Comparison of ENCODE assay signal across 8 cellular contexts in genomic region chr1:199041173-199041914, GRCh38.
DNase-seq lines count a peak whose midpoint lies in the region; ATAC-seq and TF ChIP-seq lines count a peak whose summit lies in the region.

No MANE protein-coding gene starts in this region.

- H3K36me3 Mint-ChIP-seq in activated naive CD4-positive, alpha-beta T cell treated with anti-CD3 and anti-CD28 coated beads for 36 hours (ENCODE audit: low read depth): no peaks in the 10 kb centered on the region
- H3K36me3 Mint-ChIP-seq in T-helper 2 cell treated with Interferon-gamma antibody and Interleukin-4, amounts not matched to agents 5 μg/mL and 100 μg/mL, for 36 hours (ENCODE audit: low read depth): peaks cover 41% of the 10 kb centered on the region

- no peaks in the 10 kb centered on the region for H3K9me3 ChIP-seq in ovary

- no peaks in the 10 kb centered on the region for H3K9me3 Mint-ChIP-seq in activated naive CD4-positive, alpha-beta T cell treated with anti-CD3 and anti-CD28 coated beads for 36 hours
- peaks cover 40% of the 10 kb centered on the region for H3K9me3 Mint-ChIP-seq in T-helper 2 cell treated with Interferon-gamma antibody and Interleukin-4, amounts not matched to agents 5 μg/mL and 100 μg/mL, for 36 hours

- no peak for TF ChIP-seq CTCF in ovary (IDR thresholded peaks at IDR 0.05)

- TF ChIP-seq EP300 in ovary (IDR thresholded peaks at IDR 0.05): no peak

- H3K27me3 ChIP-seq in ovary: no peaks in the 10 kb centered on the region

- H3K36me3 ChIP-seq in ovary: no peaks in the 10 kb centered on the region

- ATAC-seq in HG03135 (IDR thresholded peaks at IDR 0.05; ENCODE audit: unreplicated experiment): peak; percentile 99

- no peak overlapping the region for H3K4me3 ChIP-seq in ovary

- H3K4me1 ChIP-seq in ovary (ENCODE audit: insufficient read depth): no peaks in the 10 kb centered on the region

- peak overlapping the region; percentile 38 for H3K27ac Mint-ChIP-seq in activated naive CD4-positive, alpha-beta T cell treated with anti-CD3 and anti-CD28 coated beads for 36 hours
- H3K27ac Mint-ChIP-seq in T-helper 2 cell treated with Interferon-gamma antibody and Interleukin-4, amounts not matched to agents 5 μg/mL and 100 μg/mL, for 36 hours: peak overlapping the region; percentile 89

- TF ChIP-seq POLR2A in ovary (IDR thresholded peaks at IDR 0.05): no peak

- H3K4me1 Mint-ChIP-seq in activated naive CD4-positive, alpha-beta T cell treated with anti-CD3 and anti-CD28 coated beads for 36 hours (ENCODE audit: low read depth): peaks cover 20% of the 10 kb centered on the region
- peaks cover 41% of the 10 kb centered on the region for H3K4me1 Mint-ChIP-seq in T-helper 2 cell treated with Interferon-gamma antibody and Interleukin-4, amounts not matched to agents 5 μg/mL and 100 μg/mL, for 36 hours (ENCODE audit: low read depth)

- CTCF ChIA-PET in activated naive CD4-positive, alpha-beta T cell treated with anti-CD3 and anti-CD28 coated beads for 36 hours (lab: Charles Lee): interaction anchor here (0.9 to 1.2 kb wide), 2 partner anchors 28 to 123 kb away, joined by 3 read pairs; no protein-coding TSS in a partner anchor

- 9 to 24% (median 11%) methylated on average over 4 of the region's 4 CpGs for WGBS in ovary, 3 donors

- no peak overlapping the region for H3K27ac ChIP-seq in ovary

- no peaks in the 10 kb centered on the region for H3K27me3 Mint-ChIP-seq in activated naive CD4-positive, alpha-beta T cell treated with anti-CD3 and anti-CD28 coated beads for 36 hours (ENCODE audit: low read depth)
- H3K27me3 Mint-ChIP-seq in T-helper 2 cell treated with Interferon-gamma antibody and Interleukin-4, amounts not matched to agents 5 μg/mL and 100 μg/mL, for 36 hours (ENCODE audit: low read depth): no peaks in the 10 kb centered on the region

- intact Hi-C loops in activated naive CD4-positive, alpha-beta T cell treated with anti-CD3 and anti-CD28 coated beads for 36 hours (cut with micrococcal nuclease): loop anchor here (2.0 to 5.0 kb wide), 5 partner anchors 47 to 186 kb away; no protein-coding TSS in a partner anchor
- intact Hi-C loops in ovary (cut with DNase I): no loop called here

- DNase-seq in activated naive CD4-positive, alpha-beta T cell treated with anti-CD3 and anti-CD28 coated beads for 36 hours: peak; percentile 34
- DNase-seq in activated naive CD4-positive, alpha-beta T cell (lab: John Stamatoyannopoulos, UW): no peak
- DNase-seq in T-helper 2 cell treated with Interferon-gamma antibody and Interleukin-4, amounts not matched to agents 5 μg/mL and 100 μg/mL, for 36 hours (ENCODE audit: low spot score): peak; percentile 73
- no peak for DNase-seq in NCI-H2171 (lab: John Stamatoyannopoulos, UW)
- no peak for DNase-seq in ovary
- no peak for DNase-seq in activated effector memory CD4-positive, alpha-beta T cell treated with anti-CD3 and anti-CD28 coated beads, Interleukin-2, amount 50 U/mL, for 16 hours
- DNase-seq in epidermal melanocyte (ENCODE audit: insufficient read length, low spot score): no peak

- H3K4me3 Mint-ChIP-seq in activated naive CD4-positive, alpha-beta T cell treated with anti-CD3 and anti-CD28 coated beads for 36 hours: peak overlapping the region; percentile 10
- H3K4me3 Mint-ChIP-seq in T-helper 2 cell treated with Interferon-gamma antibody and Interleukin-4, amounts not matched to agents 5 μg/mL and 100 μg/mL, for 36 hours: peak overlapping the region; percentile 68

Comparison
In these comparisons a context has a peak if more than half of its experiments do, and no peak if none do; other contexts are left out.
1. DNase-seq: peak in activated naive CD4-positive, alpha-beta T cell treated with anti-CD3 and anti-CD28 coated beads for 36 hours (single experiment) and T-helper 2 cell treated with Interferon-gamma antibody and Interleukin-4, amounts not matched to agents 5 μg/mL and 100 μg/mL, for 36 hours (single experiment); none in activated naive CD4-positive, alpha-beta T cell (0 of 4), NCI-H2171 (single experiment), ovary (0 of 5), activated effector memory CD4-positive, alpha-beta T cell treated with anti-CD3 and anti-CD28 coated beads, Interleukin-2, amount 50 U/mL, for 16 hours (single experiment) and epidermal melanocyte (single experiment).